Comparison of ENCODE assay signal across 19 cellular contexts in genomic region chr10:35739998-35740397, GRCh38.
A peak's percentile ranks its signal among the peaks of the same experiment; 100 is the strongest.
DNase-seq lines count a peak whose midpoint lies in the region; ATAC-seq and TF ChIP-seq lines count a peak whose summit lies in the region.
"Had no signal": no experiment of that assay in that cellular context is flagged by ENCODE, and none has a peak within 500 bp of the region (broad histone marks: within the 10 kb centered on the region; RNA-seq: fewer than 3 reads in every experiment).

No MANE protein-coding gene starts in this region.

- no peaks in the 10 kb centered on the region for H3K27me3 ChIP-seq in GM23248 (replicated peaks; ENCODE audit: insufficient read depth)
- no peaks in the 10 kb centered on the region for H3K27me3 ChIP-seq in adipocyte (replicated peaks; ENCODE audit: control insufficient read depth, insufficient read depth, low read length)
- H3K27me3 ChIP-seq in HAP-1 (ENCODE audit: low read depth): no peaks in the 10 kb centered on the region
- H3K27me3 ChIP-seq in CD8-positive, alpha-beta T cell (ENCODE audit: insufficient read depth, low read length): no peaks in the 10 kb centered on the region
- H3K27me3 ChIP-seq: colonic mucosa, left lung, tibial nerve had no signal

- no peak for ATAC-seq in WTC11
- no peak for ATAC-seq in CD8-positive, alpha-beta T cell
- ATAC-seq: left lung had no signal

- H3K9ac ChIP-seq in GM23248 (no peak overlapping the region), adipocyte (ENCODE audit: low read length) (no peak overlapping the region)
- H3K9ac ChIP-seq: parathyroid adenoma had no signal

- no peaks in the 10 kb centered on the region for H3K27me3 Mint-ChIP-seq in WTC11 (ENCODE audit: low read depth)
- H3K27me3 Mint-ChIP-seq in CD8-positive, alpha-beta T cell (ENCODE audit: low read depth): no peaks in the 10 kb centered on the region
- H3K27me3 Mint-ChIP-seq: activated B cell treated with CpG ODN at 0.5 μM for 24 hours had no signal

- no peak for TF ChIP-seq CTCF in WTC11 (IDR thresholded peaks at IDR 0.05)
- TF ChIP-seq CTCF in CD8-positive, alpha-beta T cell (IDR thresholded peaks at IDR 0.05): no peak

- H3K9me2 ChIP-seq in GM23248 (ENCODE audit: insufficient read depth): no peaks in the 10 kb centered on the region

- DNase-seq in GM23248 (peak; percentile 56), adipocyte (ENCODE audit: low read depth) (peak; percentile 24), fibroblast of peridontal ligament (ENCODE audit: extremely low read depth) (peak; percentile 37), renal cortical epithelial cell (ENCODE audit: low read depth) (peak; percentile 75), WTC11 (ENCODE audit: low spot score) (no peak), HAP-1 (ENCODE audit: low spot score in 2 of 2) (no peak), NCI-H446 treated with DMSO at 0.1 percent for 48 hours (lab: John Stamatoyannopoulos, UW) (no peak)
- DNase-seq in CD8-positive, alpha-beta T cell: no peak
- DNase-seq: activated B cell treated with CpG ODN at 0.5 μM for 24 hours; activated CD8-positive, alpha-beta memory T cell treated with anti-CD3 and anti-CD28 coated beads for 24 hours; amniotic stem cell; C1 segment of cervical spinal cord; colonic mucosa; DMS53; erythroblast; left lung; NCI-H1417 had no signal

- 0 out of 2 replicates have a peak, but pooled peaks cover 4% of the 10 kb centered on the region for H3K4me1 ChIP-seq in GM23248 (ENCODE audit: insufficient read depth)
- H3K4me1 ChIP-seq in adipocyte (ENCODE audit: control insufficient read depth, insufficient read depth, low read length): peaks cover 7% of the 10 kb centered on the region
- no peaks in the 10 kb centered on the region for H3K4me1 ChIP-seq in HAP-1
- no peaks in the 10 kb centered on the region for H3K4me1 ChIP-seq in CD8-positive, alpha-beta T cell (ENCODE audit: insufficient read depth, low read length)
- H3K4me1 ChIP-seq: colonic mucosa, left lung, parathyroid adenoma, tibial nerve had no signal

- CTCF ChIA-PET in WTC11 (lab: Charles Lee): no interaction called here
- CTCF ChIA-PET in CD8-positive, alpha-beta T cell (lab: Charles Lee): no interaction called here

- no peak overlapping the region for H3K27ac Mint-ChIP-seq in WTC11
- no peak overlapping the region for H3K27ac Mint-ChIP-seq in CD8-positive, alpha-beta T cell
- H3K27ac Mint-ChIP-seq: activated B cell treated with CpG ODN at 0.5 μM for 24 hours had no signal

- H3F3A ChIP-seq in GM23248 (ENCODE audit: insufficient read depth): no peaks in the 10 kb centered on the region

- H3K9me3 ChIP-seq in GM23248 (ENCODE audit: low read depth) (no peaks in the 10 kb centered on the region), adipocyte (ENCODE audit: control insufficient read depth, low read length) (no peaks in the 10 kb centered on the region), HAP-1 (no peaks in the 10 kb centered on the region)
- H3K9me3 ChIP-seq in CD8-positive, alpha-beta T cell (ENCODE audit: low read length): no peaks in the 10 kb centered on the region
- H3K9me3 ChIP-seq: colonic mucosa, left lung, tibial nerve had no signal

- peak overlapping the region; percentile 14; the same call in 1 of the 2 replicates for H2AFZ ChIP-seq in GM23248
- H2AFZ ChIP-seq: parathyroid adenoma had no signal

- H3K36me3 ChIP-seq in GM23248 (ENCODE audit: low read depth) (no peaks in the 10 kb centered on the region), adipocyte (ENCODE audit: control insufficient read depth, insufficient read depth, low read length, severe bottlenecking) (no peaks in the 10 kb centered on the region), HAP-1 (replicated peaks) (no peaks in the 10 kb centered on the region)
- H3K36me3 ChIP-seq in CD8-positive, alpha-beta T cell (ENCODE audit: insufficient read depth, low read length): no peaks in the 10 kb centered on the region
- H3K36me3 ChIP-seq: colonic mucosa, left lung, tibial nerve had no signal

- H3K36me3 Mint-ChIP-seq in WTC11: no peaks in the 10 kb centered on the region
- no peaks in the 10 kb centered on the region for H3K36me3 Mint-ChIP-seq in CD8-positive, alpha-beta T cell

- in situ Hi-C loops in GM23248 (cut with MboI) (no loop called here), HAP-1 (cut with MboI; ENCODE audit: low sequenced_read_pairs) (no loop called here)

- intact Hi-C loops in CD8-positive, alpha-beta T cell (cut with DNase I, micrococcal nuclease): no loop called here

- H3K4me3 Mint-ChIP-seq in WTC11: no peak overlapping the region
- no peak overlapping the region for H3K4me3 Mint-ChIP-seq in CD8-positive, alpha-beta T cell
- H3K4me3 Mint-ChIP-seq: activated B cell treated with CpG ODN at 0.5 μM for 24 hours had no signal

- POLR2A ChIA-PET in WTC11 (lab: Charles Lee): no interaction called here
- POLR2A ChIA-PET in CD8-positive, alpha-beta T cell (lab: Charles Lee): no interaction called here

- H4K20me1 ChIP-seq in GM23248 (ENCODE audit: insufficient read depth): no peaks in the 10 kb centered on the region

- H3K4me1 Mint-ChIP-seq in WTC11: no peaks in the 10 kb centered on the region
- no peaks in the 10 kb centered on the region for H3K4me1 Mint-ChIP-seq in CD8-positive, alpha-beta T cell (ENCODE audit: low read depth)
- H3K4me1 Mint-ChIP-seq: activated B cell treated with CpG ODN at 0.5 μM for 24 hours had no signal

- no peak overlapping the region for H3K4me2 ChIP-seq in GM23248 (ENCODE audit: unreplicated experiment)

- H3K27ac ChIP-seq in GM23248: no peak overlapping the region
- H3K27ac ChIP-seq in CD8-positive, alpha-beta T cell (ENCODE audit: low read depth, low read length): no peak overlapping the region
- H3K27ac ChIP-seq: colonic mucosa, left lung, parathyroid adenoma, tibial nerve had no signal

- peaks cover 19% of the 10 kb centered on the region for H3K9me3 Mint-ChIP-seq in WTC11
- peaks cover 4% of the 10 kb centered on the region for H3K9me3 Mint-ChIP-seq in CD8-positive, alpha-beta T cell

- H3K4me3 ChIP-seq in GM23248: no peak overlapping the region
- H3K4me3 ChIP-seq in adipocyte (ENCODE audit: low read length): no peak overlapping the region
- no peak overlapping the region for H3K4me3 ChIP-seq in HAP-1
- H3K4me3 ChIP-seq in CD8-positive, alpha-beta T cell (ENCODE audit: low read depth, low read length): no peak overlapping the region
- H3K4me3 ChIP-seq: colonic mucosa, left lung, tibial nerve had no signal

- no peaks in the 10 kb centered on the region for H3K79me2 ChIP-seq in GM23248 (ENCODE audit: insufficient read depth)
- H3K79me2 ChIP-seq: parathyroid adenoma had no signal

TF ChIP-seq in WTC11, 78 proteins besides CTCF, POLR2A, EP300 and RAD21 (continues in another document):
- no peak for TF ChIP-seq RELA (CRISPR knock-in tag; IDR thresholded peaks at IDR 0.05; ENCODE audit: borderline replicate concordance)
- no peak for TF ChIP-seq ZNF425 (CRISPR knock-in tag; conservative IDR thresholded peaks at IDR 0.05)
- no peak for TF ChIP-seq ZNF121 (CRISPR knock-in tag; IDR thresholded peaks at IDR 0.05)
- no peak for TF ChIP-seq USF2 (CRISPR knock-in tag; IDR thresholded peaks at IDR 0.05)
- no peak for TF ChIP-seq ATF1 (CRISPR knock-in tag; IDR thresholded peaks at IDR 0.05)
- TF ChIP-seq ZMAT4 (CRISPR knock-in tag; IDR thresholded peaks at IDR 0.05): no peak
- no peak for TF ChIP-seq ZNF416 (CRISPR knock-in tag; IDR thresholded peaks at IDR 0.05)
- TF ChIP-seq ZBTB43 (CRISPR knock-in tag; IDR thresholded peaks at IDR 0.05): no peak

Comparison
In these comparisons a context has a peak if more than half of its experiments do, and no peak if none do; other contexts are left out.
1. DNase-seq: peak in GM23248 (single experiment), adipocyte (single experiment), fibroblast of peridontal ligament (single experiment) and renal cortical epithelial cell (single experiment); none in WTC11 (single experiment), HAP-1 (0 of 2), NCI-H446 treated with DMSO at 0.1 percent for 48 hours (single experiment) and CD8-positive, alpha-beta T cell (0 of 7).